In the genomic region with DNA sequence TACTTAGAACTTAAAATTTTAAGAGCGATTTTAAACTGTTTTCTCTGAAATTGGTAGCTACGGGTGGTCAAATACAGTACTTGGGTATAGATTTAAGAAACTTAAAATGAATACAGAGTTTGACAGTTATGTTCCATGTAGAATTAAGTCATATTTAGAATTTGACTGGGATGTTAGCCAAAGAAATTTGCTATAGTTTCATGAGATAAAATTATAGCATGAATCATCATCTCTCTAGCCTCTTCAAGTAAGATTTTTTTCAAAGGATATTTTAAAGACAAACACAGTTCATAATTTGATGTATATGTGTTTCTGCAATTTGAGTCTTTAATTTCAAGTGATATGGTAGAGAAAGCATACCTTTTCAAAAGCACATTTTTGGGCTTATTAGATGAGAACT, we compare ENCODE assay signal across 1 cellular context.
TF ChIP-seq lines count a peak whose summit lies in the region.

No MANE protein-coding gene starts in this region.

TF ChIP-seq in IMR-90, 13 proteins besides CTCF, POLR2A, EP300 and RAD21:
- TF ChIP-seq FOS (IDR thresholded peaks at IDR 0.05; ENCODE audit: low read depth, low read length) (no peak), MAZ (IDR thresholded peaks at IDR 0.05; ENCODE audit: borderline replicate concordance, low read depth, low read length) (no peak), USF2 (IDR thresholded peaks at IDR 0.05; ENCODE audit: low read depth, low read length) (no peak), RCOR1 (IDR thresholded peaks at IDR 0.05; ENCODE audit: insufficient replicate concordance, low read length) (no peak), NFE2L2 (IDR thresholded peaks at IDR 0.05; ENCODE audit: low read depth, low read length) (no peak), MAFK (IDR thresholded peaks at IDR 0.05; ENCODE audit: low read depth, low read length) (no peak)
